Comparison of ENCODE assay signal across 26 cellular contexts in the genomic region with DNA sequence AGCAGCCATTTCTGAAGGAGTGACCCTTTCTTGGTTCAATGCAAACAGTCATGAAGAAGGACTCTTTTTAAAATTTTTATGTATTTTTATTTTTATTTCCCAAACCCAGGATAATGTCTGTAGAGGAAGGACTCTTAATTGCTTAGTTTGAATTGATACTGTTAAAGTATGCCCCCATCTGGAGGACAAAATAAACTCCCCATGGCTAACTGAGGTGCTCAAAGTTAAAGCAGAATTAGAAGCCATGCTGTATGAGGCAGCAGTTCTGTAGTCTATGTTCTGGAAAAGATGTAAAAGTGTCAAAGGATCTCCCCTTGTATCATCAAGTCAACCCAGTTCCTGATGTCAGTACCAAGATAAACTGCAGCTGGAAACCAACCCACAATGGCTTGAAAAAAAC.
"Had no signal": no experiment of that assay in that cellular context is flagged by ENCODE, and none has a peak within 500 bp of the region (broad histone marks: within the 10 kb centered on the region; RNA-seq: fewer than 3 reads in every experiment).

No MANE protein-coding gene starts in this region.

- H3K4me2 ChIP-seq: neural progenitor cell had no signal

- H2AFZ ChIP-seq: neural progenitor cell, parathyroid adenoma had no signal

- ATAC-seq: esophagus mucosa; heart left ventricle; lower lobe of right lung; natural killer cell treated with Interleukin-12 subunit alpha and Interleukin-12 subunit beta and Interleukin-15 and Interleukin-18, amount 100 ng/mL, for 72 hours; psoas muscle; right lobe of liver; stimulated activated effector memory CD8-positive, alpha-beta T cell treated with anti-CD3 and anti-CD28 coated beads, Interleukin-12 subunit alpha, Interleukin-12 subunit beta, amount 100 ng/mL, for 72 hours; stimulated activated naive CD8-positive, alpha-beta T cell treated with anti-CD3 and anti-CD28 coated beads, Interleukin-15, Interleukin-2, amounts not matched to agents 100 U/mL and 50 U/mL, for 24 hours had no signal

- H3K4me1 ChIP-seq: heart left ventricle, left ventricle myocardium inferior, lower lobe of right lung, neural progenitor cell, parathyroid adenoma, psoas muscle, right lobe of liver, suprapubic skin, tibial artery, upper lobe of left lung, uterus had no signal

- FAIRE-seq: endometrium, frontal cortex, keratinocyte had no signal

- H3K27me3 ChIP-seq: dorsolateral prefrontal cortex, heart left ventricle, neural progenitor cell, right lobe of liver, suprapubic skin, tibial artery, upper lobe of left lung, uterus had no signal

- H3K9me3 ChIP-seq: lower lobe of right lung, psoas muscle, right lobe of liver, suprapubic skin, tibial artery, upper lobe of left lung, uterus had no signal

- DNase-seq: cortex of kidney; dorsolateral prefrontal cortex; effector CD8-positive, alpha-beta T cell; heart left ventricle; hippocampal formation; left ventricle myocardium inferior; lower lobe of right lung; midbrain; psoas muscle; retina; right lobe of liver; stimulated activated CD4-positive, alpha-beta T cell treated with anti-CD3 and anti-CD28 coated beads, Interleukin-4, amount 100 ng/mL, for 1 hour; stimulated activated CD8-positive, alpha-beta memory T cell treated with anti-CD3 and anti-CD28 coated beads, Interleukin-4, amount 100 ng/mL, for 48 hours; stimulated activated naive CD8-positive, alpha-beta T cell treated with anti-CD3 and anti-CD28 coated beads, Interleukin-15, Interleukin-2, amounts not matched to agents 100 U/mL and 50 U/mL, for 24 hours; tibial artery; upper lobe of left lung; uterus had no signal

- H3K4me3 ChIP-seq: dorsolateral prefrontal cortex, heart left ventricle, left ventricle myocardium inferior, lower lobe of right lung, neural progenitor cell, psoas muscle, right lobe of liver, suprapubic skin, tibial artery, upper lobe of left lung, uterus had no signal

- H3K79me2 ChIP-seq: parathyroid adenoma had no signal

- H3K9ac ChIP-seq: neural progenitor cell, parathyroid adenoma had no signal

- H3K36me3 ChIP-seq: heart left ventricle, left ventricle myocardium inferior, lower lobe of right lung, neural progenitor cell, right lobe of liver, suprapubic skin, tibial artery, upper lobe of left lung, uterus had no signal

- H3K27ac ChIP-seq: dorsolateral prefrontal cortex, heart left ventricle, left ventricle myocardium inferior, lower lobe of right lung, neural progenitor cell, parathyroid adenoma, psoas muscle, right lobe of liver, suprapubic skin, tibial artery, upper lobe of left lung, uterus had no signal
